In genomic region chr4:8303485-8304281, GRCh38 we compare ENCODE assay signal across 10 cellular contexts. TPM values are rescaled to one million over a fixed set of nuclear protein-coding genes. Genes with fewer than 3 reads are reported as not detected.
A peak's percentile ranks its signal among the peaks of the same experiment; 100 is the strongest.
DNase-seq lines count a peak whose midpoint lies in the region; ATAC-seq and TF ChIP-seq lines count a peak whose summit lies in the region.
"Had no signal": no experiment of that assay in that cellular context is flagged by ENCODE, and none has a peak within 500 bp of the region (broad histone marks: within the 10 kb centered on the region; RNA-seq: fewer than 3 reads in every experiment).

No MANE protein-coding gene starts in this region.

- no peaks in the 10 kb centered on the region for H3K79me2 ChIP-seq in MM.1S (ENCODE audit: low read length)

- no peak for TF ChIP-seq EP300 in gastroesophageal sphincter (IDR thresholded peaks at IDR 0.05)

- H3K9me3 ChIP-seq in gastroesophageal sphincter (no peaks in the 10 kb centered on the region), MM.1S (replicated peaks; ENCODE audit: insufficient read depth, low read length) (no peaks in the 10 kb centered on the region)

- H3K4me3 Mint-ChIP-seq in activated T-cell treated with anti-CD3 and anti-CD28 coated beads, Interleukin-2, amount 50 U/mL, for 72 hours = no peak overlapping the region
- no peak overlapping the region for H3K4me3 Mint-ChIP-seq in effector memory CD8-positive, alpha-beta T cell
- H3K4me3 Mint-ChIP-seq: CD8-positive, alpha-beta T cell had no signal

- no peaks in the 10 kb centered on the region for H3K9me2 ChIP-seq in MM.1S (replicated peaks; ENCODE audit: insufficient read depth, low read length)

- H3K4me2 ChIP-seq in MM.1S (ENCODE audit: low read depth, low read length) = no peak overlapping the region

- TF ChIP-seq CTCF in fibroblast of the aortic adventitia (IDR thresholded peaks at IDR 0.05; ENCODE audit: insufficient read depth, low read length) (no peak), gastroesophageal sphincter (IDR thresholded peaks at IDR 0.05) (no peak), MM.1S (IDR thresholded peaks at IDR 0.05; ENCODE audit: low read length) (no peak)

- peaks cover 0 to 1% of the 10 kb centered on the region in 2 donors for H3K36me3 Mint-ChIP-seq in activated T-cell treated with anti-CD3 and anti-CD28 coated beads, Interleukin-2, amount 50 U/mL, for 72 hours (ENCODE audit: insufficient read depth in 2 of 2)
- H3K36me3 Mint-ChIP-seq in effector memory CD8-positive, alpha-beta T cell (ENCODE audit: insufficient read depth) = peaks cover 2% of the 10 kb centered on the region
- H3K36me3 Mint-ChIP-seq: CD8-positive, alpha-beta T cell had no signal

- peak overlapping the region; percentile 4 for H3K27ac Mint-ChIP-seq in activated T-cell treated with anti-CD3 and anti-CD28 coated beads, Interleukin-2, amount 50 U/mL, for 72 hours
- no peak overlapping the region for H3K27ac Mint-ChIP-seq in effector memory CD8-positive, alpha-beta T cell
- H3K27ac Mint-ChIP-seq: CD8-positive, alpha-beta T cell had no signal

- H3K27me3 ChIP-seq in gastroesophageal sphincter (no peaks in the 10 kb centered on the region), MM.1S (replicated peaks; ENCODE audit: insufficient read depth, low read length) (peaks cover 96% of the 10 kb centered on the region)

- peaks cover 5% of the 10 kb centered on the region in 2 donors for H3K9me3 Mint-ChIP-seq in activated T-cell treated with anti-CD3 and anti-CD28 coated beads, Interleukin-2, amount 50 U/mL, for 72 hours
- H3K9me3 Mint-ChIP-seq in effector memory CD8-positive, alpha-beta T cell = peaks cover 0 to 4% of the 10 kb centered on the region in 2 donors

- no peak overlapping the region for H3K9ac ChIP-seq in MM.1S (ENCODE audit: low read length)

- no peaks in the 10 kb centered on the region for H3K4me1 Mint-ChIP-seq in activated T-cell treated with anti-CD3 and anti-CD28 coated beads, Interleukin-2, amount 50 U/mL, for 72 hours (ENCODE audit: low read depth)
- no peaks in the 10 kb centered on the region for H3K4me1 Mint-ChIP-seq in effector memory CD8-positive, alpha-beta T cell (ENCODE audit: low read depth in 2 of 2)

- no peaks in the 10 kb centered on the region for H3F3A ChIP-seq in MM.1S (ENCODE audit: insufficient read depth, low read length)

- ATAC-seq in activated T-cell treated with anti-CD3 and anti-CD28 coated beads, Interleukin-2, amount 50 U/mL, for 72 hours (replicated peaks in 1 of 2) = no peak
- no peak for ATAC-seq in effector memory CD8-positive, alpha-beta T cell (replicated peaks)
- ATAC-seq in gastroesophageal sphincter = no peak
- ATAC-seq: CD8-positive, alpha-beta T cell had no signal

- H4K20me1 ChIP-seq in MM.1S (ENCODE audit: insufficient read depth, low read length) = no peaks in the 10 kb centered on the region

- no peak overlapping the region for H2AFZ ChIP-seq in MM.1S (ENCODE audit: low read length)

- peaks cover 10% of the 10 kb centered on the region for H3K27me3 Mint-ChIP-seq in activated T-cell treated with anti-CD3 and anti-CD28 coated beads, Interleukin-2, amount 50 U/mL, for 72 hours (ENCODE audit: low read depth)
- peaks cover 22 to 42% of the 10 kb centered on the region in 2 donors for H3K27me3 Mint-ChIP-seq in effector memory CD8-positive, alpha-beta T cell

- no peak for DNase-seq in activated T-cell treated with anti-CD3 and anti-CD28 coated beads, Interleukin-2, amount 50 U/mL, for 72 hours
- DNase-seq in activated T-cell treated with anti-CD3 and anti-CD28 coated beads, Interleukin-2, amount 50 U/mL, for 48 hours = no peak
- peak; percentile 11 to 53 for DNase-seq in SW 1271 (lab: John Stamatoyannopoulos, UW)
- peak; percentile 91 for DNase-seq in fibroblast of the aortic adventitia (ENCODE audit: low read depth)
- peak; percentile 15 for DNase-seq in superior temporal gyrus (ENCODE audit: extremely low spot score)
- DNase-seq in effector memory CD8-positive, alpha-beta T cell = no peak
- DNase-seq in MM.1S = no peak
- DNase-seq: CD8-positive, alpha-beta T cell had no signal

- H3K4me1 ChIP-seq in gastroesophageal sphincter (peaks cover 3 to 27% (median 8%) of the 10 kb centered on the region in 3 donors), MM.1S (ENCODE audit: low read length) (no peaks in the 10 kb centered on the region)

- TF ChIP-seq POLR2A in gastroesophageal sphincter (IDR thresholded peaks at IDR 0.05) = no peak

- H3K27ac ChIP-seq in gastroesophageal sphincter (peak overlapping the region in 2 of 4 donors; percentile 10 to 20), MM.1S (ENCODE audit: low read length) (no peak overlapping the region)
- H3K27ac ChIP-seq: VCaP had no signal

- H3K36me3 ChIP-seq in gastroesophageal sphincter (peaks cover 0 to 18% of the 10 kb centered on the region in 2 donors), MM.1S (replicated peaks; ENCODE audit: insufficient read depth, low read length) (no peaks in the 10 kb centered on the region)

- H3K4me3 ChIP-seq in fibroblast of the aortic adventitia (ENCODE audit: low read depth, low read length) (no peak overlapping the region), gastroesophageal sphincter (no peak overlapping the region), MM.1S (ENCODE audit: low read length) (no peak overlapping the region)

- 60 to 76% methylated on average over 8 to 9 of the region's 13 CpGs for WGBS in gastroesophageal sphincter (ENCODE audit: low coverage in 1 of 2), 2 donors

RNA-seq across cellular contexts. Expression of gene HTRA3, which starts 34.1 kb away (rescaled TPM):
- total RNA-seq in activated T-cell treated with anti-CD3 and anti-CD28 coated beads, Interleukin-2, amount 50 U/mL, for 72 hours = not detected
- total RNA-seq in fibroblast of the aortic adventitia (ENCODE audit: low replicate concordance) = 7.6 and 9.6 TPM in 2 replicates
- total RNA-seq in gastroesophageal sphincter = 10 to 100 TPM; 30.2 to 80.5 (median 59.9) TPM
- total RNA-seq: CD8-positive, alpha-beta T cell had no signal

Comparison
In these comparisons a context has a peak if more than half of its experiments do, and no peak if none do; other contexts are left out.
1. DNase-seq: peak in SW 1271 (2 of 2), fibroblast of the aortic adventitia (single experiment) and superior temporal gyrus (single experiment); none in activated T-cell treated with anti-CD3 and anti-CD28 coated beads, Interleukin-2, amount 50 U/mL, for 72 hours (0 of 2), activated T-cell treated with anti-CD3 and anti-CD28 coated beads, Interleukin-2, amount 50 U/mL, for 48 hours (0 of 2), effector memory CD8-positive, alpha-beta T cell (0 of 3) and MM.1S (single experiment).